Comparison of ENCODE assay signal across 1 cellular context in genomic region chr2:19580830-19581229, GRCh38.
A peak's percentile ranks its signal among the peaks of the same experiment; 100 is the strongest.
TF ChIP-seq lines count a peak whose summit lies in the region.

No MANE protein-coding gene starts in this region.

TF ChIP-seq in HepG2, 621 proteins besides CTCF, POLR2A, EP300 and RAD21 (continued from another document):
- TF ChIP-seq KDM2A (CRISPR knock-in tag; IDR thresholded peaks at IDR 0.05; ENCODE audit: borderline replicate concordance, low read depth) (no peak), ZNF484 (CRISPR knock-in tag; IDR thresholded peaks at IDR 0.05; ENCODE audit: borderline replicate concordance, low read depth) (no peak), ZNF501 (CRISPR knock-in tag; IDR thresholded peaks at IDR 0.05) (no peak), ATF2 (CRISPR knock-in tag; IDR thresholded peaks at IDR 0.05) (no peak), FOXA1 (IDR thresholded peaks at IDR 0.05) (no peak), FOXA1 (CRISPR knock-in tag; IDR thresholded peaks at IDR 0.05) (peak; percentile 73; the same call in 1 of the 2 replicates), NR2F6 (IDR thresholded peaks at IDR 0.05) (0 out of 2 replicates have a peak, but pooled peaks have one; percentile 12), NR2F6 (CRISPR knock-in tag; IDR thresholded peaks at IDR 0.05) (0 out of 2 replicates have a peak, but pooled peaks have one; percentile 16), EHMT2 (IDR thresholded peaks at IDR 0.05; ENCODE audit: borderline replicate concordance, low read depth, low read length) (no peak), NR1H2 (CRISPR knock-in tag; IDR thresholded peaks at IDR 0.05; ENCODE audit: borderline replicate concordance, low read depth) (no peak), MEF2D (CRISPR knock-in tag; IDR thresholded peaks at IDR 0.05) (no peak), FOXP4 (CRISPR knock-in tag; IDR thresholded peaks at IDR 0.05) (0 out of 2 replicates have a peak, but pooled peaks have one; percentile 14), TGIF2 (CRISPR knock-in tag; IDR thresholded peaks at IDR 0.05) (peak; percentile 80; the same call in 1 of the 2 replicates), TFAP4 (IDR thresholded peaks at IDR 0.05; ENCODE audit: borderline replicate concordance, low read depth) (peak; percentile 14; the same call in 1 of the 2 replicates), CC2D1A (CRISPR knock-in tag; IDR thresholded peaks at IDR 0.05) (no peak), ARID5B (CRISPR knock-in tag; IDR thresholded peaks at IDR 0.05) (peak; percentile 49), ZNF142 (CRISPR knock-in tag; IDR thresholded peaks at IDR 0.05) (no peak), IRF1 (CRISPR knock-in tag; IDR thresholded peaks at IDR 0.05; ENCODE audit: low read depth) (no peak), SKIL (CRISPR knock-in tag; IDR thresholded peaks at IDR 0.05; ENCODE audit: borderline replicate concordance) (peak; percentile 74; the same call in 1 of the 2 replicates), REST (IDR thresholded peaks at IDR 0.05; ENCODE audit: borderline replicate concordance in 1 of 2, low read depth in 1 of 2, low read length in 2 of 2) (no peak), FOXA3 (CRISPR knock-in tag; IDR thresholded peaks at IDR 0.05) (peak; percentile 60), U2AF1 (optimal IDR thresholded peaks at IDR 0.05; ENCODE audit: low read depth, low read length) (no peak)
